8 cellular contexts compared by ENCODE assay signal in genomic region chr7:23597064-23597907, GRCh38. TPM values are rescaled to one million over a fixed set of nuclear protein-coding genes. Genes with fewer than 3 reads are reported as not detected.
A peak's percentile ranks its signal among the peaks of the same experiment; 100 is the strongest.
DNase-seq lines count a peak whose midpoint lies in the region; ATAC-seq lines count a peak whose summit lies in the region.

TSS of gene CCDC126 (plus strand) at chr7:23597382. CDS start at chr7:23611316, 13,934 bp downstream.

- DNase-seq in SIG-M5 treated with dmso at 0.1 percent for 504 hours (lab: John Stamatoyannopoulos, UW; ENCODE audit: unreplicated experiment), result peak; percentile 78
- DNase-seq in SIG-M5 (lab: John Stamatoyannopoulos, UW), result no peak
- peak; percentile 91 to 96 for DNase-seq in NCI-H2081 (lab: John Stamatoyannopoulos, UW)
- peak; percentile 76 for DNase-seq in UCSD-AML1 (lab: John Stamatoyannopoulos, UW; ENCODE audit: unreplicated experiment)
- peak; percentile 74 for DNase-seq in brain pericyte (ENCODE audit: low read depth, low spot score)

- H3K36me3 ChIP-seq in iPS-18a (ENCODE audit: control insufficient read depth, low read depth, low read length), result no peaks in the 10 kb centered on the region
- H3K36me3 ChIP-seq in skeletal muscle satellite cell (ENCODE audit: insufficient read depth, low read length), result no peaks in the 10 kb centered on the region

- H3K4me3 ChIP-seq in iPS-18a (ENCODE audit: low read length) (peak within 1 kb of the TSS; percentile 88), skeletal muscle satellite cell (ENCODE audit: low read length) (peak within 1 kb of the TSS; percentile 80)

- H3K27me3 ChIP-seq in iPS-18a (ENCODE audit: control insufficient read depth, insufficient read depth, low read length) (peaks cover 22% of the 10 kb centered on the region), skeletal muscle satellite cell (ENCODE audit: control insufficient read depth, insufficient read depth, low read length) (peaks cover 7% of the 10 kb centered on the region)

- H3K4me1 ChIP-seq in iPS-18a (ENCODE audit: control insufficient read depth, low read depth, low read length) (peaks cover 8% of the 10 kb centered on the region), skeletal muscle satellite cell (ENCODE audit: control insufficient read depth, insufficient read depth, low read length) (peaks cover 9% of the 10 kb centered on the region)

- H3K9ac ChIP-seq in iPS-18a (ENCODE audit: low read length), result peak within 1 kb of the TSS; percentile 67
- peak within 1 kb of the TSS; percentile 81 for H3K9ac ChIP-seq in skeletal muscle satellite cell (ENCODE audit: low read depth, low read length)

- peak within 1 kb of the TSS; percentile 88 for H3K4me2 ChIP-seq in skeletal muscle satellite cell (ENCODE audit: low read length)

- peak; percentile 74 for ATAC-seq in HG03039 (IDR thresholded peaks at IDR 0.05; ENCODE audit: unreplicated experiment)

- H3K27ac ChIP-seq in iPS-18a (ENCODE audit: low read length), result no peak within 1 kb of the TSS

- H3K9me3 ChIP-seq in iPS-18a (ENCODE audit: control insufficient read depth, low read depth, low read length) (no peaks in the 10 kb centered on the region), skeletal muscle satellite cell (replicated peaks; ENCODE audit: low read length) (no peaks in the 10 kb centered on the region)

RNA-seq across cellular contexts. Expression of gene CCDC126, which starts in this region (rescaled TPM):
- 5.0 and 5.1 TPM in 2 replicates for total RNA-seq in skeletal muscle satellite cell (2012; rRNA removed)
